ENCODE assay signal across 1 cellular context in the genomic region with DNA sequence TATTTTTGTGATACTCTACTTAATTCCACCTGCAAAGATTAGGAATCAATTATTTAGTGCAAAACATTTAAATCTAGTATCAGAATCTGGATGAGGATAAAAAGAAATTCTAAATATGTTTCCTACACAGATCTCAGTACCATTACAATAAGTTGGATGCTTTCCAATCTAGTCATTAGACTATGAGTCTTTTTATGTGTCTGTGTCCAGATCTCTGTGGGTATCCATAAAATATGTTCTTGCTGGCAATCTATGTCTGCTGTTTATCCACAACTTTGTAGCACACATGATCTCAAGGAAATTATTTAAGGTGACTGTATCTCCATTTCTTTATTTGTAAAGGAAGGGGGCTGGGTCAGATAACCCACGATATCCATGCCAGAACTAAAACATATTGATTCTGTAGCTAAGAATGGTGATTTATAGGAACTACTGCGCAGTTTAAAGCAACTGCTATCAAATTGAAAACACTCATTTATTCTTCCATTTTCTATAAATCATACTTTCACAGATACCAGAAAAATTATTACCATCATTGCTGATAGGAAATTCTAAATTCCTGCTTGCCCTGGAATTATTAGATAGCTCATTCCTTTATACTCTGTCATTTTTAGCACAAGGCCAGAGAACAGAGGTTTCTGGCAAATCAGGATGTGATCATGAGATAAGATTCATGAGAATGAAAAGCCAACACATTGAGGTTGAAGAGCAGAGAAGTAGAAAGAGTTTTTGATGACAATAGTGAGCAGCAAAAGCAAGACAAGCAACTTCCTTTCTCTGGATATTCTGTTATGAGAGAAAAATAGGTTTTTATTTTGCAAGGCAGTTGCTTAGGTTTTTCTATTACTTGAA.
TF ChIP-seq lines count a peak whose summit lies in the region.

No MANE protein-coding gene starts in this region.

TF ChIP-seq in endothelial cell of umbilical vein, 7 proteins besides CTCF, POLR2A, EP300 and RAD21:
- TF ChIP-seq GATA2 (IDR thresholded peaks at IDR 0.05; ENCODE audit: insufficient read depth, insufficient read length, low read depth, low read length) = peak; percentile 89
- no peak for TF ChIP-seq EZH2 (IDR thresholded peaks at IDR 0.05; ENCODE audit: borderline replicate concordance, low read depth, low read length, severe bottlenecking)
- TF ChIP-seq JUN (IDR thresholded peaks at IDR 0.05; ENCODE audit: borderline replicate concordance, insufficient read depth, insufficient read length, low read depth) = peak; percentile 13
